In the genomic region with DNA sequence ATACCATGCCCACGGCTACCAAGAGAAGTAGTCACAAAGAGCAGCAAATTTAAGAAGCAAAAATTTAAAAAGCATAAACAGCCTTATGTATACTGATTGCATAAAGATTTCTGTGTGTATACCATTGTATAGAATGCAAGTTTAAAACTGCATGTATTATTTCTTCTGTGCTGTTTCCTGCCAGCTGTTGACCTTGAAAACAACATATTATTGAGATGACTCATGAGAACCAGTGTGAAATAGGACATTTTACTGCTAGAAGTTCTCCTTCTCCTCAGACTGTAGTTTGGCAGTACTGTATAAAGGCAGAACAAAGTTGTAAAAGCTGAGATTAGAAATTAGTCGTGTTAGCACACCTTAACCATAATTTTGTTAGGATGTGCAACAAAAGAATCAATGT, we compare ENCODE assay signal across 1 cellular context.
TF ChIP-seq lines count a peak whose summit lies in the region.

No MANE protein-coding gene starts in this region.

TF ChIP-seq in IMR-90, 13 proteins besides CTCF, POLR2A, EP300 and RAD21:
- TF ChIP-seq, protein P1, sequence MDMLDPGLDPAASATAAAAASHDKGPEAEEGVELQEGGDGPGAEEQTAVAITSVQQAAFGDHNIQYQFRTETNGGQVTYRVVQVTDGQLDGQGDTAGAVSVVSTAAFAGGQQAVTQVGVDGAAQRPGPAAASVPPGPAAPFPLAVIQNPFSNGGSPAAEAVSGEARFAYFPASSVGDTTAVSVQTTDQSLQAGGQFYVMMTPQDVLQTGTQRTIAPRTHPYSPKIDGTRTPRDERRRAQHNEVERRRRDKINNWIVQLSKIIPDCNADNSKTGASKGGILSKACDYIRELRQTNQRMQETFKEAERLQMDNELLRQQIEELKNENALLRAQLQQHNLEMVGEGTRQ (IDR thresholded peaks at IDR 0.05; ENCODE audit: low read depth, low read length): no peak
- TF ChIP-seq CEBPB (IDR thresholded peaks at IDR 0.05; ENCODE audit: low read depth, low read length) (0 out of 2 replicates have a peak, but pooled peaks have one; percentile 7), FOS (IDR thresholded peaks at IDR 0.05; ENCODE audit: low read depth, low read length) (peak; percentile 56; the same call in 1 of the 2 replicates)
